In the genomic region with DNA sequence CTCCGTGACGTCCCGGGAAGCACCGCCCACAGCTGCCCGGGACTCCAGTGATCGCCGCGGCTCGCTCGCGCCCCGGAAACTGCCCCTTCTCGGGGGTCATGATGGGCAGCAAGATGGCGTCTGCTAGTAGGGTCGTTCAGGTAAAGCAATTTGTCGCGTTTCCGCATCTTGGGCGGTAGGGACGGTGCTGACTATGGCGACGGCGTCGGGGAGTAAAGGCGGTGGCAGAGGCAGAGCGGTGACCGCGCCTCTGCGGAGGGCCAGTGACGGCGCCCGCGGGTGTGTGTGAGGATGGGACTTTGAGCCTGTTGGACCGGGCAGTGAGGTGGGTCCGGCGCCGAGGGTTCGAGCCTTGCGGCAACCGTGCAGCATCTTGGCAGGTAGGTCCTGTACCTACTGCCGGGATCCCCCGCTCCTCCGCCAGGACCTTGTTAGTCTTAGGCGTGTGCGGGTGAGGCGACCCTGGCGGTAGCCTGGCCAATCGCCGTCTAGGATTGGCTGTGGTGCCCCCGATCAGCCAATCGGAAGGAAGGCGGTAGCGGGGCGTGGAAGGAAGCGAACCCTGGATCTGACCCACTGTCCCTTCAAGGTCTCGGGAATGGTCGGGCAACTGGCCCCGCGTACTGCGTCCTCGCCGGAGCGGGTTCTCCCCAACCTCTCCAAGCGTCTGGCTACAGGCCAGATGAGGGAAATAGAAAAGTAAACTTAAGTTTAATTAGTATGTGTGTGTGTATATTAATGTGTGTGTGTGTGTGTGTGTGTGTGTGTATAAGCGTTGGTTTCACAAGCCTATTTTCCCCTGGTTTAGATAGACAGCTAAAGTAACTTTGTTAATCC, we compare ENCODE assay signal across 8 cellular contexts. TPM values are rescaled to one million over a fixed set of nuclear protein-coding genes. Genes with fewer than 3 reads are reported as not detected.
DNase-seq lines count a peak whose midpoint lies in the region; ATAC-seq lines count a peak whose summit lies in the region.

No MANE protein-coding gene starts in this region.

- H3K27me3 ChIP-seq in mesendoderm (ENCODE audit: insufficient read depth, low read length, poor library complexity), result no peaks in the 10 kb centered on the region

- peak overlapping the region; percentile 57 for H3K4me2 ChIP-seq in mesendoderm (ENCODE audit: low read length)

- no peaks in the 10 kb centered on the region for H3K4me1 ChIP-seq in mesendoderm (ENCODE audit: control insufficient read depth, low read depth, low read length)

- no peaks in the 10 kb centered on the region for H3K9me3 Mint-ChIP-seq in effector memory CD8-positive, alpha-beta T cell

- WGBS in mesendoderm (ENCODE audit: extremely low coverage, insufficient coverage, low lambda C conversion rate), result no CpG with 5 or more reads among the region's 65 CpGs

- no peak overlapping the region for H4K8ac ChIP-seq in mesendoderm (ENCODE audit: low read depth, low read length)

- H2BK120ac ChIP-seq in mesendoderm (ENCODE audit: low read depth, low read length), result no peak overlapping the region

- no peak overlapping the region for H2BK15ac ChIP-seq in mesendoderm (replicated peaks; ENCODE audit: low read depth)

- H3K4me1 Mint-ChIP-seq in effector memory CD8-positive, alpha-beta T cell (ENCODE audit: low read depth in 2 of 2), result peaks cover 13 to 28% of the 10 kb centered on the region in 2 donors

- peak overlapping the region; percentile 100 for H3K56ac ChIP-seq in mesendoderm (ENCODE audit: low read length)

- H2BK5ac ChIP-seq in mesendoderm (ENCODE audit: low read length), result peak overlapping the region; percentile 43

- peaks cover 3% of the 10 kb centered on the region for H3K79me1 ChIP-seq in mesendoderm (ENCODE audit: low read length)

- no peak overlapping the region for H4K5ac ChIP-seq in mesendoderm (ENCODE audit: low read length)

- H3K18ac ChIP-seq in mesendoderm (ENCODE audit: low read length), result peak overlapping the region; percentile 34

- no peak overlapping the region for H3K4ac ChIP-seq in mesendoderm (ENCODE audit: low read depth, low read length)

- H3K27ac Mint-ChIP-seq in effector memory CD8-positive, alpha-beta T cell, result peak overlapping the region; percentile 99

- H3K27me3 Mint-ChIP-seq in effector memory CD8-positive, alpha-beta T cell, result no peaks in the 10 kb centered on the region

- H3K23ac ChIP-seq in mesendoderm (ENCODE audit: low read length), result peak overlapping the region; percentile 94

- H3K36me3 ChIP-seq in mesendoderm (ENCODE audit: control insufficient read depth, insufficient read depth, low read length), result no peaks in the 10 kb centered on the region

- ATAC-seq in GM19467 (IDR thresholded peaks at IDR 0.05; ENCODE audit: unreplicated experiment), result peak; percentile 91
- ATAC-seq in effector memory CD8-positive, alpha-beta T cell (replicated peaks), result peak; percentile 80

- DNase-seq in COLO668 (lab: John Stamatoyannopoulos, UW; ENCODE audit: unreplicated experiment), result peak; percentile 92
- peak; percentile 91 for DNase-seq in HPDE6-E6E7 (ENCODE audit: extremely low spot score)
- peak; percentile 72 for DNase-seq in NK-92 (lab: John Stamatoyannopoulos, UW; ENCODE audit: unreplicated experiment)
- peak; percentile 52 to 65 for DNase-seq in activated CD8-positive, alpha-beta memory T cell treated with anti-CD3 and anti-CD28 coated beads for 4 hours (ENCODE audit: low read depth in 2 of 2)
- peak; percentile 89 to 90 (median 90) for DNase-seq in effector memory CD8-positive, alpha-beta T cell
- DNase-seq in mesendoderm, result peak; percentile 96
- DNase-seq in stimulated activated CD8-positive, alpha-beta memory T cell treated with anti-CD3 and anti-CD28 coated beads, Interleukin-15, amount 100 ng/mL, for 1 hour (ENCODE audit: low read depth), result peak; percentile 55

- peaks cover 6% of the 10 kb centered on the region for H3K79me2 ChIP-seq in mesendoderm (ENCODE audit: control insufficient read depth, insufficient read depth, low read length)

- H3K9ac ChIP-seq in mesendoderm (ENCODE audit: low read length), result peak overlapping the region; percentile 99

- peaks cover 25% of the 10 kb centered on the region for H3K36me3 Mint-ChIP-seq in effector memory CD8-positive, alpha-beta T cell (ENCODE audit: insufficient read depth)

- no peak overlapping the region for H2AK5ac ChIP-seq in mesendoderm (ENCODE audit: low read length)

- H3K4me3 Mint-ChIP-seq in effector memory CD8-positive, alpha-beta T cell, result peak overlapping the region; percentile 99

- peak overlapping the region; percentile 77 for H3K27ac ChIP-seq in mesendoderm (ENCODE audit: low read depth, low read length)

- peak overlapping the region; percentile 99 for H3K4me3 ChIP-seq in mesendoderm (ENCODE audit: low read length)

RNA-seq across cellular contexts. Expression of gene CDK7, which starts 16.7 kb away (rescaled TPM):
- 75.0 TPM for polyA plus RNA-seq in mesendoderm (2013, experiment 1 of 2)
- polyA plus RNA-seq in mesendoderm (2013, experiment 2 of 2), result 74.7 TPM

RNA-seq across cellular contexts. Expression of gene CENPH, which starts 28.6 kb away (rescaled TPM):
- 52.3 TPM for polyA plus RNA-seq in mesendoderm (2013, experiment 1 of 2)
- 53.4 TPM for polyA plus RNA-seq in mesendoderm (2013, experiment 2 of 2)

RNA-seq across cellular contexts. Expression of gene CCNB1, which starts 51.0 kb away (rescaled TPM):
- 211 TPM for polyA plus RNA-seq in mesendoderm (2013, experiment 1 of 2)
- 206 TPM for polyA plus RNA-seq in mesendoderm (2013, experiment 2 of 2)

Comparison
In these comparisons a context has a peak if more than half of its experiments do, and no peak if none do; other contexts are left out.
1. Peak in every context shown above with its lines: DNase-seq, ATAC-seq, H3K4me3 ChIP-seq and H3K27ac ChIP-seq.